In the genomic region with DNA sequence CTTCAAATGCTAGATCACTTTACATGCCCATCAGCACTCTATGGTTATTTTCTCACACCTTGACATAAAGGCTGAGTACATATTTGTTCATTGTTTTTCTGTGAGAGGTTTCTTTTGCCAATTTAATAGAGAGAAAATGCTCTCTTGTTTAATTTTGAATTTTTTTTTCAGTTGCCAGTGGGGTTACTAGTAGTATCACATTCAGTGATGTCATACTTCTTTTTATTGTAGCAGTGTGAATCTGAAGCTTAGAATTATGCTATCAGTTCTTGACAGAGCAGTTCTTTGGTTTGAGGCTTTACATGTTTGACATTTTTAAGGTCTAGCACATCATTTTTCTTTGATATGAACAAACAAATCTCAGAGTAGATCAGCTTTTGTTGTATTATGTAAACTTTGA, we compare ENCODE assay signal across 26 cellular contexts.
"Had no signal": no experiment of that assay in that cellular context is flagged by ENCODE, and none has a peak within 500 bp of the region (broad histone marks: within the 10 kb centered on the region; RNA-seq: fewer than 3 reads in every experiment).

No MANE protein-coding gene starts in this region.

- DNase-seq: activated CD4-positive, alpha-beta memory T cell treated with anti-CD3 and anti-CD28 coated beads for 36 hours; activated CD4-positive, alpha-beta T cell treated with anti-CD3 and anti-CD28 coated beads, Interleukin-2, amount 10 ng/mL, durations not matched to agents 7 days and 5 days; activated CD4-positive, CD25-positive, alpha-beta regulatory T cell; activated gamma-delta T cell; activated naive CD4-positive, alpha-beta T cell treated with anti-CD3 and anti-CD28 coated beads for 36 hours; activated T-cell treated with anti-CD3 and anti-CD28 coated beads for 4 hours; activated T-cell treated with anti-CD3 and anti-CD28 coated beads, Interleukin-2, amount 50 U/mL, for 48 hours; amygdala; brain microvascular endothelial cell; NCI-H1105 treated with DMSO at 0.1 percent for 48 hours; NCI-H1436 treated with DMSO at 0.1 percent for 48 hours; NCI-H2029; NCI-H345; NCI-H510A treated with DMSO at 0.1 percent for 48 hours; NCI-H69; NK-92 treated with Interleukin-12 subunit alpha and Interleukin-12 subunit beta, amount 100 ng/mL, for 24 hours; OCI-M1; RPMI8226; SK-N-SH; T-helper 1 cell had no signal

- H3K27ac ChIP-seq: brain microvascular endothelial cell, cardiac muscle cell, VCaP had no signal

- ATAC-seq: activated T-helper 17 cell treated with anti-CD3 and anti-CD28 coated beads, Interleukin-2, amount 50 U/mL, for 72 hours; Panc1; Right ventricle myocardium inferior had no signal

- H3K27me3 ChIP-seq: brain microvascular endothelial cell had no signal

- H3K9me3 ChIP-seq: SK-N-SH had no signal

- H3K36me3 ChIP-seq: brain microvascular endothelial cell, cardiac muscle cell had no signal

- H3K4me3 ChIP-seq: cardiac muscle cell had no signal

- FAIRE-seq: astrocyte had no signal
